Comparison of ENCODE assay signal across 1 cellular context in the genomic region with DNA sequence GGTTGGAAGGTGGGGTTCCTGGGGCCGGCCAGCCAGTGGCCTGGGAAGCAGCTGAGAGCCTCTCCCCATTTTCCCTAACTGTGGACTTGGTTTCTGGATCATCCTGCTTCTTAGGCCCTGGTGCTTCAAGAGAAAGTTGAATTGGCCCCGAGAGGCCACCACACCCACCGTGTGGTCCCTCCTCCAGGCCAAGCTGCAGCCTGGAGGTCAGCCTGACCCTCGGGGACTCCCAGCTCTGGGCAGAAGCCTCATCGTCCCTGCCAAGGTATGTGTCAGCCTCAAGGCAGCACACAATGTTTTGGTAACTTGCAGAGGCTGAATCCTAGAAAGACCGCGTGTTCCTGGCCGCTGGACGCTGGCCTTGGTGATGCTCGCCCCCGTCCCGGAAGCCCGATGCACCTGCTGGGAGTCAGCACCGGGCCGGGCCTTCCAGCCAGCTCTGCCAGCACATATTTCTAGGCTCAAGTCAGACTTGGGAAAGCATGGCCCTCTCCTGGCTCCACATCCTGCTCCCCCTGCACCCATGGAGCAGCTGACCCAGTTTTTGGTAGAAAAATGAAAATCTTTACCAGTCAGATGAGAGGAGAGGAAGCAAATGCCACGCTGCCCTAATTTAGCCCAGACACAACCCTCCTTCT.
TF ChIP-seq lines count a peak whose summit lies in the region.

No MANE protein-coding gene starts in this region.

TF ChIP-seq in HepG2, 621 proteins besides CTCF, POLR2A, EP300 and RAD21 (continued from another document and continues in another):
- TF ChIP-seq, protein P1, sequence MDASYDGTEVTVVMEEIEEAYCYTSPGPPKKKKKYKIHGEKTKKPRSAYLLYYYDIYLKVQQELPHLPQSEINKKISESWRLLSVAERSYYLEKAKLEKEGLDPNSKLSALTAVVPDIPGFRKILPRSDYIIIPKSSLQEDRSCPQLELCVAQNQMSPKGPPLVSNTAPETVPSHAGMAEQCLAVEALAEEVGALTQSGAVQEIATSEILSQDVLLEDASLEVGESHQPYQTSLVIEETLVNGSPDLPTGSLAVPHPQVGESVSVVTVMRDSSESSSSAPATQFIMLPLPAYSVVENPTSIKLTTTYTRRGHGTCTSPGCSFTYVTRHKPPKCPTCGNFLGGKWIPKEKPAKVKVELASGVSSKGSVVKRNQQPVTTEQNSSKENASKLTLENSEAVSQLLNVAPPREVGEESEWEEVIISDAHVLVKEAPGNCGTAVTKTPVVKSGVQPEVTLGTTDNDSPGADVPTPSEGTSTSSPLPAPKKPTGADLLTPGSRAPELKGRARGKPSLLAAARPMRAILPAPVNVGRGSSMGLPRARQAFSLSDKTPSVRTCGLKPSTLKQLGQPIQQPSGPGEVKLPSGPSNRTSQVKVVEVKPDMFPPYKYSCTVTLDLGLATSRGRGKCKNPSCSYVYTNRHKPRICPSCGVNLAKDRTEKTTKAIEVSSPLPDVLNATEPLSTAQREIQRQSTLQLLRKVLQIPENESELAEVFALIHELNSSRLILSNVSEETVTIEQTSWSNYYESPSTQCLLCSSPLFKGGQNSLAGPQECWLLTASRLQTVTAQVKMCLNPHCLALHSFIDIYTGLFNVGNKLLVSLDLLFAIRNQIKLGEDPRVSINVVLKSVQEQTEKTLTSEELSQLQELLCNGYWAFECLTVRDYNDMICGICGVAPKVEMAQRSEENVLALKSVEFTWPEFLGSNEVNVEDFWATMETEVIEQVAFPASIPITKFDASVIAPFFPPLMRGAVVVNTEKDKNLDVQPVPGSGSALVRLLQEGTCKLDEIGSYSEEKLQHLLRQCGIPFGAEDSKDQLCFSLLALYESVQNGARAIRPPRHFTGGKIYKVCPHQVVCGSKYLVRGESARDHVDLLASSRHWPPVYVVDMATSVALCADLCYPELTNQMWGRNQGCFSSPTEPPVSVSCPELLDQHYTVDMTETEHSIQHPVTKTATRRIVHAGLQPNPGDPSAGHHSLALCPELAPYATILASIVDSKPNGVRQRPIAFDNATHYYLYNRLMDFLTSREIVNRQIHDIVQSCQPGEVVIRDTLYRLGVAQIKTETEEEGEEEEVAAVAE (CRISPR knock-in tag; IDR thresholded peaks at IDR 0.05; ENCODE audit: borderline replicate concordance), result no peak
- TF ChIP-seq MLLT10 (CRISPR knock-in tag; IDR thresholded peaks at IDR 0.05), result no peak
- TF ChIP-seq, protein P2, sequence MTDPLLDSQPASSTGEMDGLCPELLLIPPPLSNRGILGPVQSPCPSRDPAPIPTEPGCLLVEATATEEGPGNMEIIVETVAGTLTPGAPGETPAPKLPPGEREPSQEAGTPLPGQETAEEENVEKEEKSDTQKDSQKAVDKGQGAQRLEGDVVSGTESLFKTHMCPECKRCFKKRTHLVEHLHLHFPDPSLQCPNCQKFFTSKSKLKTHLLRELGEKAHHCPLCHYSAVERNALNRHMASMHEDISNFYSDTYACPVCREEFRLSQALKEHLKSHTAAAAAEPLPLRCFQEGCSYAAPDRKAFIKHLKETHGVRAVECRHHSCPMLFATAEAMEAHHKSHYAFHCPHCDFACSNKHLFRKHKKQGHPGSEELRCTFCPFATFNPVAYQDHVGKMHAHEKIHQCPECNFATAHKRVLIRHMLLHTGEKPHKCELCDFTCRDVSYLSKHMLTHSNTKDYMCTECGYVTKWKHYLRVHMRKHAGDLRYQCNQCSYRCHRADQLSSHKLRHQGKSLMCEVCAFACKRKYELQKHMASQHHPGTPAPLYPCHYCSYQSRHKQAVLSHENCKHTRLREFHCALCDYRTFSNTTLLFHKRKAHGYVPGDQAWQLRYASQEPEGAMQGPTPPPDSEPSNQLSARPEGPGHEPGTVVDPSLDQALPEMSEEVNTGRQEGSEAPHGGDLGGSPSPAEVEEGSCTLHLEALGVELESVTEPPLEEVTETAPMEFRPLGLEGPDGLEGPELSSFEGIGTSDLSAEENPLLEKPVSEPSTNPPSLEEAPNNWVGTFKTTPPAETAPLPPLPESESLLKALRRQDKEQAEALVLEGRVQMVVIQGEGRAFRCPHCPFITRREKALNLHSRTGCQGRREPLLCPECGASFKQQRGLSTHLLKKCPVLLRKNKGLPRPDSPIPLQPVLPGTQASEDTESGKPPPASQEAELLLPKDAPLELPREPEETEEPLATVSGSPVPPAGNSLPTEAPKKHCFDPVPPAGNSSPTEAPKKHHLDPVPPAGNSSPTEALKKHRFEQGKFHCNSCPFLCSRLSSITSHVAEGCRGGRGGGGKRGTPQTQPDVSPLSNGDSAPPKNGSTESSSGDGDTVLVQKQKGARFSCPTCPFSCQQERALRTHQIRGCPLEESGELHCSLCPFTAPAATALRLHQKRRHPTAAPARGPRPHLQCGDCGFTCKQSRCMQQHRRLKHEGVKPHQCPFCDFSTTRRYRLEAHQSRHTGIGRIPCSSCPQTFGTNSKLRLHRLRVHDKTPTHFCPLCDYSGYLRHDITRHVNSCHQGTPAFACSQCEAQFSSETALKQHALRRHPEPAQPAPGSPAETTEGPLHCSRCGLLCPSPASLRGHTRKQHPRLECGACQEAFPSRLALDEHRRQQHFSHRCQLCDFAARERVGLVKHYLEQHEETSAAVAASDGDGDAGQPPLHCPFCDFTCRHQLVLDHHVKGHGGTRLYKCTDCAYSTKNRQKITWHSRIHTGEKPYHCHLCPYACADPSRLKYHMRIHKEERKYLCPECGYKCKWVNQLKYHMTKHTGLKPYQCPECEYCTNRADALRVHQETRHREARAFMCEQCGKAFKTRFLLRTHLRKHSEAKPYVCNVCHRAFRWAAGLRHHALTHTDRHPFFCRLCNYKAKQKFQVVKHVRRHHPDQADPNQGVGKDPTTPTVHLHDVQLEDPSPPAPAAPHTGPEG (CRISPR knock-in tag; IDR thresholded peaks at IDR 0.05), result no peak
- TF ChIP-seq MTF2 (CRISPR knock-in tag; IDR thresholded peaks at IDR 0.05; ENCODE audit: borderline replicate concordance), result 0 out of 2 replicates have a peak, but pooled peaks have one; percentile 62
- no peak for TF ChIP-seq TP53 (CRISPR knock-in tag; conservative IDR thresholded peaks at IDR 0.05)
- TF ChIP-seq HHEX (CRISPR knock-in tag; IDR thresholded peaks at IDR 0.05), result no peak
- TF ChIP-seq, protein P3, sequence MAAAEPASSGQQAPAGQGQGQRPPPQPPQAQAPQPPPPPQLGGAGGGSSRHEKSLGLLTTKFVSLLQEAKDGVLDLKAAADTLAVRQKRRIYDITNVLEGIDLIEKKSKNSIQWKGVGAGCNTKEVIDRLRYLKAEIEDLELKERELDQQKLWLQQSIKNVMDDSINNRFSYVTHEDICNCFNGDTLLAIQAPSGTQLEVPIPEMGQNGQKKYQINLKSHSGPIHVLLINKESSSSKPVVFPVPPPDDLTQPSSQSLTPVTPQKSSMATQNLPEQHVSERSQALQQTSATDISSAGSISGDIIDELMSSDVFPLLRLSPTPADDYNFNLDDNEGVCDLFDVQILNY (CRISPR knock-in tag; conservative IDR thresholded peaks at IDR 0.05), result no peak
- no peak for TF ChIP-seq ZNF44 (CRISPR knock-in tag; IDR thresholded peaks at IDR 0.05)
- TF ChIP-seq ZNF12 (CRISPR knock-in tag; IDR thresholded peaks at IDR 0.05), result 0 out of 2 replicates have a peak, but pooled peaks have one; percentile 42
- TF ChIP-seq ZSCAN9 (CRISPR knock-in tag; IDR thresholded peaks at IDR 0.05; ENCODE audit: borderline replicate concordance), result peak; percentile 40; the same call in 1 of the 2 replicates
- TF ChIP-seq THAP11 (CRISPR knock-in tag; IDR thresholded peaks at IDR 0.05), result peak; percentile 48; the same call in 1 of the 2 replicates
- TF ChIP-seq, protein P4, sequence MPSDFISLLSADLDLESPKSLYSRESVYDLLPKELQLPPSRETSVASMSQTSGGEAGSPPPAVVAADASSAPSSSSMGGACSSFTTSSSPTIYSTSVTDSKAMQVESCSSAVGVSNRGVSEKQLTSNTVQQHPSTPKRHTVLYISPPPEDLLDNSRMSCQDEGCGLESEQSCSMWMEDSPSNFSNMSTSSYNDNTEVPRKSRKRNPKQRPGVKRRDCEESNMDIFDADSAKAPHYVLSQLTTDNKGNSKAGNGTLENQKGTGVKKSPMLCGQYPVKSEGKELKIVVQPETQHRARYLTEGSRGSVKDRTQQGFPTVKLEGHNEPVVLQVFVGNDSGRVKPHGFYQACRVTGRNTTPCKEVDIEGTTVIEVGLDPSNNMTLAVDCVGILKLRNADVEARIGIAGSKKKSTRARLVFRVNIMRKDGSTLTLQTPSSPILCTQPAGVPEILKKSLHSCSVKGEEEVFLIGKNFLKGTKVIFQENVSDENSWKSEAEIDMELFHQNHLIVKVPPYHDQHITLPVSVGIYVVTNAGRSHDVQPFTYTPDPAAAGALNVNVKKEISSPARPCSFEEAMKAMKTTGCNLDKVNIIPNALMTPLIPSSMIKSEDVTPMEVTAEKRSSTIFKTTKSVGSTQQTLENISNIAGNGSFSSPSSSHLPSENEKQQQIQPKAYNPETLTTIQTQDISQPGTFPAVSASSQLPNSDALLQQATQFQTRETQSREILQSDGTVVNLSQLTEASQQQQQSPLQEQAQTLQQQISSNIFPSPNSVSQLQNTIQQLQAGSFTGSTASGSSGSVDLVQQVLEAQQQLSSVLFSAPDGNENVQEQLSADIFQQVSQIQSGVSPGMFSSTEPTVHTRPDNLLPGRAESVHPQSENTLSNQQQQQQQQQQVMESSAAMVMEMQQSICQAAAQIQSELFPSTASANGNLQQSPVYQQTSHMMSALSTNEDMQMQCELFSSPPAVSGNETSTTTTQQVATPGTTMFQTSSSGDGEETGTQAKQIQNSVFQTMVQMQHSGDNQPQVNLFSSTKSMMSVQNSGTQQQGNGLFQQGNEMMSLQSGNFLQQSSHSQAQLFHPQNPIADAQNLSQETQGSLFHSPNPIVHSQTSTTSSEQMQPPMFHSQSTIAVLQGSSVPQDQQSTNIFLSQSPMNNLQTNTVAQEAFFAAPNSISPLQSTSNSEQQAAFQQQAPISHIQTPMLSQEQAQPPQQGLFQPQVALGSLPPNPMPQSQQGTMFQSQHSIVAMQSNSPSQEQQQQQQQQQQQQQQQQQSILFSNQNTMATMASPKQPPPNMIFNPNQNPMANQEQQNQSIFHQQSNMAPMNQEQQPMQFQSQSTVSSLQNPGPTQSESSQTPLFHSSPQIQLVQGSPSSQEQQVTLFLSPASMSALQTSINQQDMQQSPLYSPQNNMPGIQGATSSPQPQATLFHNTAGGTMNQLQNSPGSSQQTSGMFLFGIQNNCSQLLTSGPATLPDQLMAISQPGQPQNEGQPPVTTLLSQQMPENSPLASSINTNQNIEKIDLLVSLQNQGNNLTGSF (CRISPR knock-in tag; IDR thresholded peaks at IDR 0.05), result no peak
- no peak for TF ChIP-seq SNRNP70 (IDR thresholded peaks at IDR 0.05; ENCODE audit: low read depth, low read length)
- peak; percentile 97 for TF ChIP-seq SNAI1 (CRISPR knock-in tag; IDR thresholded peaks at IDR 0.05; ENCODE audit: borderline replicate concordance)
- TF ChIP-seq TOPORS (CRISPR knock-in tag; IDR thresholded peaks at IDR 0.05), result no peak
- TF ChIP-seq KDM5A (IDR thresholded peaks at IDR 0.05; ENCODE audit: borderline replicate concordance, low read length), result no peak
- TF ChIP-seq, protein P5, sequence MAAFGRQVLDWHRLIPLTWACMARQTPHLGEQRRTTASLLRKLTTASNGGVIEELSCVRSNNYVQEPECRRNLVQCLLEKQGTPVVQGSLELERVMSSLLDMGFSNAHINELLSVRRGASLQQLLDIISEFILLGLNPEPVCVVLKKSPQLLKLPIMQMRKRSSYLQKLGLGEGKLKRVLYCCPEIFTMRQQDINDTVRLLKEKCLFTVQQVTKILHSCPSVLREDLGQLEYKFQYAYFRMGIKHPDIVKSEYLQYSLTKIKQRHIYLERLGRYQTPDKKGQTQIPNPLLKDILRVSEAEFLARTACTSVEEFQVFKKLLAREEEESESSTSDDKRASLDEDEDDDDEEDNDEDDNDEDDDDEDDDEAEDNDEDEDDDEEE (CRISPR knock-in tag; IDR thresholded peaks at IDR 0.05), result no peak
- TF ChIP-seq, protein P6, sequence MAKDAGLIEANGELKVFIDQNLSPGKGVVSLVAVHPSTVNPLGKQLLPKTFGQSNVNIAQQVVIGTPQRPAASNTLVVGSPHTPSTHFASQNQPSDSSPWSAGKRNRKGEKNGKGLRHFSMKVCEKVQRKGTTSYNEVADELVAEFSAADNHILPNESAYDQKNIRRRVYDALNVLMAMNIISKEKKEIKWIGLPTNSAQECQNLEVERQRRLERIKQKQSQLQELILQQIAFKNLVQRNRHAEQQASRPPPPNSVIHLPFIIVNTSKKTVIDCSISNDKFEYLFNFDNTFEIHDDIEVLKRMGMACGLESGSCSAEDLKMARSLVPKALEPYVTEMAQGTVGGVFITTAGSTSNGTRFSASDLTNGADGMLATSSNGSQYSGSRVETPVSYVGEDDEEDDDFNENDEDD (CRISPR knock-in tag; IDR thresholded peaks at IDR 0.05; ENCODE audit: borderline replicate concordance), result 0 out of 2 replicates have a peak, but pooled peaks have one; percentile 35
- TF ChIP-seq, protein P7, sequence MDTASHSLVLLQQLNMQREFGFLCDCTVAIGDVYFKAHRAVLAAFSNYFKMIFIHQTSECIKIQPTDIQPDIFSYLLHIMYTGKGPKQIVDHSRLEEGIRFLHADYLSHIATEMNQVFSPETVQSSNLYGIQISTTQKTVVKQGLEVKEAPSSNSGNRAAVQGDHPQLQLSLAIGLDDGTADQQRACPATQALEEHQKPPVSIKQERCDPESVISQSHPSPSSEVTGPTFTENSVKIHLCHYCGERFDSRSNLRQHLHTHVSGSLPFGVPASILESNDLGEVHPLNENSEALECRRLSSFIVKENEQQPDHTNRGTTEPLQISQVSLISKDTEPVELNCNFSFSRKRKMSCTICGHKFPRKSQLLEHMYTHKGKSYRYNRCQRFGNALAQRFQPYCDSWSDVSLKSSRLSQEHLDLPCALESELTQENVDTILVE (CRISPR knock-in tag; IDR thresholded peaks at IDR 0.05), result no peak
- TF ChIP-seq, protein P8, sequence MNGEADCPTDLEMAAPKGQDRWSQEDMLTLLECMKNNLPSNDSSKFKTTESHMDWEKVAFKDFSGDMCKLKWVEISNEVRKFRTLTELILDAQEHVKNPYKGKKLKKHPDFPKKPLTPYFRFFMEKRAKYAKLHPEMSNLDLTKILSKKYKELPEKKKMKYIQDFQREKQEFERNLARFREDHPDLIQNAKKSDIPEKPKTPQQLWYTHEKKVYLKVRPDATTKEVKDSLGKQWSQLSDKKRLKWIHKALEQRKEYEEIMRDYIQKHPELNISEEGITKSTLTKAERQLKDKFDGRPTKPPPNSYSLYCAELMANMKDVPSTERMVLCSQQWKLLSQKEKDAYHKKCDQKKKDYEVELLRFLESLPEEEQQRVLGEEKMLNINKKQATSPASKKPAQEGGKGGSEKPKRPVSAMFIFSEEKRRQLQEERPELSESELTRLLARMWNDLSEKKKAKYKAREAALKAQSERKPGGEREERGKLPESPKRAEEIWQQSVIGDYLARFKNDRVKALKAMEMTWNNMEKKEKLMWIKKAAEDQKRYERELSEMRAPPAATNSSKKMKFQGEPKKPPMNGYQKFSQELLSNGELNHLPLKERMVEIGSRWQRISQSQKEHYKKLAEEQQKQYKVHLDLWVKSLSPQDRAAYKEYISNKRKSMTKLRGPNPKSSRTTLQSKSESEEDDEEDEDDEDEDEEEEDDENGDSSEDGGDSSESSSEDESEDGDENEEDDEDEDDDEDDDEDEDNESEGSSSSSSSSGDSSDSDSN (CRISPR knock-in tag; IDR thresholded peaks at IDR 0.05), result peak; percentile 69
- TF ChIP-seq, protein P9, sequence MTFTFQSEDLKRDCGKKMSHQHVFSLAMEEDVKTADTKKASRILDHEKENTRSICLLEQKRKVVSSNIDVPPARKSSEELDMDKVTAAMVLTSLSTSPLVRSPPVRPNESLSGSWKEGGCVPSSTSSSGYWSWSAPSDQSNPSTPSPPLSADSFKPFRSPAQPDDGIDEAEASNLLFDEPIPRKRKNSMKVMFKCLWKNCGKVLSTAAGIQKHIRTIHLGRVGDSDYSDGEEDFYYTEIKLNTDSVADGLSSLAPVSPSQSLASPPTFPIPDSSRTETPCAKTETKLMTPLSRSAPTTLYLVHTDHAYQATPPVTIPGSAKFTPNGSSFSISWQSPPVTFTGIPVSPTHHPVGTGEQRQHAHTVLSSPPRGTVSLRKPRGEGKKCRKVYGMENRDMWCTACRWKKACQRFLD (CRISPR knock-in tag; IDR thresholded peaks at IDR 0.05; ENCODE audit: borderline replicate concordance), result 0 out of 2 replicates have a peak, but pooled peaks have one; percentile 57
- no peak for TF ChIP-seq ZSCAN30 (CRISPR knock-in tag; IDR thresholded peaks at IDR 0.05)
- no peak for TF ChIP-seq ZNF251 (CRISPR knock-in tag; IDR thresholded peaks at IDR 0.05)
